9 cellular contexts compared by ENCODE assay signal in the genomic region with DNA sequence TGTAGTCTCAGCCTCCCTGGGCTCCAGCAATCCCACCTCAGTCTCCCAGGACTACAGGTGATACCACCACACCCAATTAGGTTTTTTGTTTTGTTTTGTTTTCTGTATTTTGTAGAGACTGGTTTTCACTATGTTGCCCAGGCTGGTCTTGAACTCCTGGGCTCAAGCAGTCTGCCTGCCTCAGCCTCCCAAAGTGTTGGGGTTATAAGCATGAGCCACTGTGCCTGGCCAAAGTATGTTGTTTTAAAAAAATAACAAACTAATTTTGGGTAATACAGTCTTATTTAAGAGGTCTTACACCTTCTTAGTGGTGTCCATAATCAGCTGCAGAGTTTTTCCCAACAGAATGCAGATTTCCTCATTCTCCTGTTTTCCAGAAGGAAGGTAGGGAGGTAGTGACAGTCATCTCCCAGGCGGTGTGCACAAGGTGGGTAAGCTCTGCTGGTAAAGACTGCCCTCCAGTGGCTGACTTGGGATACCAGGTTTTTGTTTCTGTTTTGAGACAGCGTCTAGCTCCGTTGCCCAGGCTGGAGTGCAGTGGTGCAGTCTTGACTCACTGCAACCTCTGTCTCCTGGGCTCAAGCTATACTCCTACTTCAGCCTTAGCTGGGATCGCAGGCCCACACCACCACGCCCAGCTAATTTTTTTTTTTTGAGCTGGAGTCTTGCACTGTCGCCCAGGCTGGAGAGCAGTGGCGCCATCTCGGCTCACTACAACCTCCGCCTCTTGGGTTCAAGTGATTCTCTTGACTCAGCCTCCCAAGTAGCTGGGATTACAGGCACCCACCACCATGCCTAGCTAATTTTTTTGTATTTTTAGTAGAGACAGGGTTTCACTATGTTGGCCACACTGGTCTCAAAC. TPM values are rescaled to one million over a fixed set of nuclear protein-coding genes. Genes with fewer than 3 reads are reported as not detected.
DNase-seq lines count a peak whose midpoint lies in the region; ATAC-seq, FAIRE-seq and TF ChIP-seq lines count a peak whose summit lies in the region.
"Had no signal": no experiment of that assay in that cellular context is flagged by ENCODE, and none has a peak within 500 bp of the region (broad histone marks: within the 10 kb centered on the region; RNA-seq: fewer than 3 reads in every experiment).

No MANE protein-coding gene starts in this region.

- POLR2A ChIA-PET in HEK293 (lab: Yijun Ruan, JAX), result interaction anchor here (1.1 kb wide), 1 partner anchor 132 kb away, joined by 5 read pairs; a partner anchor contains a TSS

- H3K36me3 ChIP-seq in DOHH2 (ENCODE audit: control insufficient read depth, low read length), result peaks cover 61% of the 10 kb centered on the region
- H3K36me3 ChIP-seq in HEK293 (ENCODE audit: control insufficient read depth in 2 of 2, insufficient read depth in 1 of 2, low read length in 2 of 2), result peaks cover 11 to 45% of the 10 kb centered on the region in 2 experiments; a peak in 2 of 3 replicates
- H3K36me3 ChIP-seq in hepatocyte (replicated peaks; ENCODE audit: insufficient read depth, low read depth), result no peaks in the 10 kb centered on the region
- peaks cover 0 to 4% of the 10 kb centered on the region in 2 donors for H3K36me3 ChIP-seq in small intestine (ENCODE audit: control insufficient read depth in 2 of 2, insufficient read depth in 2 of 2, low read length in 2 of 2)

- in situ Hi-C loops in astrocyte of the cerebellum (cut with HindIII; ENCODE audit: low sequenced_read_pairs), result no loop called here

- TF ChIP-seq CTCF in DOHH2 (IDR thresholded peaks at IDR 0.05; ENCODE audit: low read depth, low read length, poor library complexity, severe bottlenecking) (peak; percentile 80), HEK293 (tag by site-specific recombination; IDR thresholded peaks at IDR 0.05) (peak; percentile 77), astrocyte of the cerebellum (IDR thresholded peaks at IDR 0.05; ENCODE audit: low read depth, low read length, missing control alignments) (peak; percentile 85), hepatocyte (IDR thresholded peaks at IDR 0.05; ENCODE audit: poor library complexity) (peak; percentile 79)

- no peak overlapping the region for H3K4me2 ChIP-seq in DOHH2 (ENCODE audit: low read length)
- H3K4me2 ChIP-seq in hepatocyte, result no peak overlapping the region

- WGBS in hepatocyte (ENCODE audit: low lambda C conversion rate, missing lambda C conversion rate), result 79% methylated on average over 9 of the region's 9 CpGs
- WGBS in small intestine, 3 donors, result 53 to 61% (median 58%) methylated on average over 9 of the region's 9 CpGs

- H3K9me3 ChIP-seq in DOHH2 (ENCODE audit: control insufficient read depth, insufficient read depth, low read length) (no peaks in the 10 kb centered on the region), HEK293 (ENCODE audit: control insufficient read depth, insufficient read depth, low read depth, low read length) (no peaks in the 10 kb centered on the region), hepatocyte (ENCODE audit: low read depth) (no peaks in the 10 kb centered on the region), small intestine (ENCODE audit: control insufficient read depth, low read depth) (no peaks in the 10 kb centered on the region)

- no peak for ATAC-seq in GM18873 (IDR thresholded peaks at IDR 0.05; ENCODE audit: low FRiP score, unreplicated experiment)

- H3K27me3 ChIP-seq in DOHH2 (ENCODE audit: control insufficient read depth, low read length), result no peaks in the 10 kb centered on the region
- no peaks in the 10 kb centered on the region for H3K27me3 ChIP-seq in hepatocyte
- no peaks in the 10 kb centered on the region for H3K27me3 ChIP-seq in small intestine (ENCODE audit: control insufficient read depth in 2 of 2, insufficient read depth in 2 of 2, low read length in 2 of 2)

- H3K27ac ChIP-seq in DOHH2 (ENCODE audit: low read depth, low read length) (no peak overlapping the region), HEK293 (ENCODE audit: extremely low read depth, low read depth, low read length) (no peak overlapping the region), hepatocyte (peak overlapping the region; percentile 59), small intestine (ENCODE audit: low read depth in 1 of 2, low read length in 1 of 2) (no peak overlapping the region)

- H3K4me3 ChIP-seq in DOHH2 (ENCODE audit: low read length), result no peak overlapping the region
- no peak overlapping the region for H3K4me3 ChIP-seq in HEK293 (ENCODE audit: low read depth, low read length)
- no peak overlapping the region for H3K4me3 ChIP-seq in astrocyte of the cerebellum (ENCODE audit: low read depth, low read length)
- no peak overlapping the region for H3K4me3 ChIP-seq in hepatocyte
- H3K4me3 ChIP-seq in small intestine (ENCODE audit: low read depth in 1 of 2, low read length in 2 of 2), result no peak overlapping the region

- H3F3A ChIP-seq in DOHH2 (ENCODE audit: control insufficient read depth, insufficient read depth), result peaks cover 13% of the 10 kb centered on the region

- no peak for FAIRE-seq in small intestine (lab: Jason Lieb, UNC)
- FAIRE-seq: endometrium had no signal

- peaks cover 16% of the 10 kb centered on the region for H3K4me1 ChIP-seq in DOHH2 (ENCODE audit: control insufficient read depth, low read length)
- no peaks in the 10 kb centered on the region for H3K4me1 ChIP-seq in HEK293 (ENCODE audit: control insufficient read depth, insufficient read depth, low read length)
- peaks cover 20% of the 10 kb centered on the region for H3K4me1 ChIP-seq in hepatocyte (ENCODE audit: insufficient read depth)
- peaks cover 2 to 3% of the 10 kb centered on the region in 2 donors for H3K4me1 ChIP-seq in small intestine (ENCODE audit: control insufficient read depth in 2 of 2, insufficient read depth in 1 of 2, low read depth in 1 of 2, low read length in 1 of 2)

- no peak overlapping the region for H2AFZ ChIP-seq in hepatocyte

- DNase-seq in NCI-H146 treated with DMSO at 0.1 percent for 48 hours (lab: John Stamatoyannopoulos, UW; ENCODE audit: unreplicated experiment) (peak; percentile 75), T-helper 22 cell (ENCODE audit: low read depth) (peak; percentile 29), astrocyte of the cerebellum (ENCODE audit: low read depth) (peak; percentile 67), hepatocyte (ENCODE audit: low spot score) (peak; percentile 86), small intestine (peak; percentile 87)

- H4K20me1 ChIP-seq in DOHH2 (ENCODE audit: control insufficient read depth, insufficient read depth, low read depth, low read length), result no peaks in the 10 kb centered on the region
- no peaks in the 10 kb centered on the region for H4K20me1 ChIP-seq in hepatocyte (ENCODE audit: insufficient read depth, poor library complexity, severe bottlenecking)

- no peaks in the 10 kb centered on the region for H3K79me2 ChIP-seq in DOHH2 (ENCODE audit: control insufficient read depth, low read length)
- no peaks in the 10 kb centered on the region for H3K79me2 ChIP-seq in hepatocyte

- no peaks in the 10 kb centered on the region for H3K9me2 ChIP-seq in DOHH2 (replicated peaks; ENCODE audit: control insufficient read depth, low read length)
- no peaks in the 10 kb centered on the region for H3K9me2 ChIP-seq in hepatocyte (replicated peaks; ENCODE audit: insufficient read depth)

- CTCF ChIA-PET in HEK293 (lab: Yijun Ruan, JAX), result interaction anchor here (0.6 to 2.2 kb wide), 22 partner anchors 13 to 1053 kb away, joined by 3 to 13 read pairs (median 4); no protein-coding TSS in a partner anchor

TF ChIP-seq in HEK293, 187 proteins besides CTCF, POLR2A, EP300 and RAD21:
- TF ChIP-seq ZNF121 (tag by site-specific recombination; IDR thresholded peaks at IDR 0.05) (peak; percentile 92), ZNF416 (tag by site-specific recombination; IDR thresholded peaks at IDR 0.05) (no peak), ZNF654 (tag by site-specific recombination; IDR thresholded peaks at IDR 0.05; ENCODE audit: low read depth) (peak; percentile 88), ZNF366 (tag by site-specific recombination; conservative IDR thresholded peaks at IDR 0.05) (0 out of 2 replicates have a peak, but pooled peaks have one; percentile 14), ZNF660 (tag by site-specific recombination; IDR thresholded peaks at IDR 0.05) (peak; percentile 84; the same call in 1 of the 2 replicates), IKZF3 (tag by site-specific recombination; IDR thresholded peaks at IDR 0.05) (peak; percentile 86), ZNF335 (tag by site-specific recombination; conservative IDR thresholded peaks at IDR 0.05) (0 out of 2 replicates have a peak, but pooled peaks have one; percentile 19)
- TF ChIP-seq, protein P1, sequence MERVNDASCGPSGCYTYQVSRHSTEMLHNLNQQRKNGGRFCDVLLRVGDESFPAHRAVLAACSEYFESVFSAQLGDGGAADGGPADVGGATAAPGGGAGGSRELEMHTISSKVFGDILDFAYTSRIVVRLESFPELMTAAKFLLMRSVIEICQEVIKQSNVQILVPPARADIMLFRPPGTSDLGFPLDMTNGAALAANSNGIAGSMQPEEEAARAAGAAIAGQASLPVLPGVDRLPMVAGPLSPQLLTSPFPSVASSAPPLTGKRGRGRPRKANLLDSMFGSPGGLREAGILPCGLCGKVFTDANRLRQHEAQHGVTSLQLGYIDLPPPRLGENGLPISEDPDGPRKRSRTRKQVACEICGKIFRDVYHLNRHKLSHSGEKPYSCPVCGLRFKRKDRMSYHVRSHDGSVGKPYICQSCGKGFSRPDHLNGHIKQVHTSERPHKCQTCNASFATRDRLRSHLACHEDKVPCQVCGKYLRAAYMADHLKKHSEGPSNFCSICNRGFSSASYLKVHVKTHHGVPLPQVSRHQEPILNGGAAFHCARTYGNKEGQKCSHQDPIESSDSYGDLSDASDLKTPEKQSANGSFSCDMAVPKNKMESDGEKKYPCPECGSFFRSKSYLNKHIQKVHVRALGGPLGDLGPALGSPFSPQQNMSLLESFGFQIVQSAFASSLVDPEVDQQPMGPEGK (tag by site-specific recombination; IDR thresholded peaks at IDR 0.05), result no peak
TF ChIP-seq in HEK293: peak in this region for 6.

RNA-seq across cellular contexts. Expression of a gene that starts 58.4 kb away (rescaled TPM):
- total RNA-seq in hepatocyte, result 0.50 TPM in 1 of 2 replicates, not detected in the other
- polyA plus RNA-seq in hepatocyte, result 2.0 and 3.4 TPM in 2 replicates
- under 1 TPM in 1 of 3 donors, not detected in 2; 0.60 TPM for polyA plus RNA-seq in small intestine

Comparison
In these comparisons a context has a peak if more than half of its experiments do, and no peak if none do; other contexts are left out.
1. DNase-seq: peak in every context shown above with its lines; median percentile 87 in small intestine; 86 in hepatocyte; 75 in NCI-H146 treated with DMSO at 0.1 percent for 48 hours; 67 in astrocyte of the cerebellum; 29 in T-helper 22 cell.